Comparison of ENCODE assay signal across 16 cellular contexts in the genomic region with DNA sequence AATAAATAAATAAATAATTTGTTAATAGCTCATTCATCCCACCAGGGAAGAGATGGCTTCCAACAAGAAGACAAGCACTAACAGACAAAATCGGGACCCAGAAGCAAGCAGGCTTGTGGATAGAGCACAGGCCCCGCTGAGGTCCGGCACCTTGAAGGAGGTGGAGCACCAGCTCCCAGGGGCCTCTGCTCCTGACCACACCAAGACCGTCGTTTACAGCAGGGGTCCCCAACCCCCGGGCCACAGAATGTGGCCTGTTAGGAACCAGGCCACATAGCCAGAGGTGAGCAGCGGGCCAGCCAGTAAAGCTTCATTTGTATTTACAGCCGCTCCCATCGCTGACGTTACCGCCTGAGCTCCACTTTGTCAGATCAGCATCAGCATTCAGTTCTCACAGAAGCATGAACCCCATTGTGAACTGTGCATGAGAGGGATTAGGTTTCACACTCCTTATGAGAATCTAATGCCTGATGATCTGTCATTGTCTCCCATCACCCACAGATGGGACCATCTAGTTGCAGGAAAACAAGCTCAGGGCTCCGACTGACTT. TPM values are rescaled to one million over a fixed set of nuclear protein-coding genes. Genes with fewer than 3 reads are reported as not detected.
DNase-seq lines count a peak whose midpoint lies in the region; ATAC-seq and TF ChIP-seq lines count a peak whose summit lies in the region.
"Had no signal": no experiment of that assay in that cellular context is flagged by ENCODE, and none has a peak within 500 bp of the region (broad histone marks: within the 10 kb centered on the region; RNA-seq: fewer than 3 reads in every experiment).

No MANE protein-coding gene starts in this region.

- H3K4me1 Mint-ChIP-seq in chondrocyte (ENCODE audit: low read depth) = peaks cover 37% of the 10 kb centered on the region
- no peaks in the 10 kb centered on the region for H3K4me1 Mint-ChIP-seq in natural killer cell treated with Interleukin-12 subunit alpha and Interleukin-12 subunit beta and Interleukin-15 and Interleukin-18, amount 100 ng/mL, for 72 hours (ENCODE audit: low read depth in 2 of 2)
- H3K4me1 Mint-ChIP-seq in naive thymus-derived CD8-positive, alpha-beta T cell = peaks cover 0 to 1% (median 0%) of the 10 kb centered on the region in 4 donors

- H3K9me3 Mint-ChIP-seq in chondrocyte (ENCODE audit: low read depth) = no peaks in the 10 kb centered on the region
- H3K9me3 Mint-ChIP-seq in natural killer cell treated with Interleukin-12 subunit alpha and Interleukin-12 subunit beta and Interleukin-15 and Interleukin-18, amount 100 ng/mL, for 72 hours = no peaks in the 10 kb centered on the region
- H3K9me3 Mint-ChIP-seq in naive thymus-derived CD8-positive, alpha-beta T cell = peaks cover 0 to 2% (median 0%) of the 10 kb centered on the region in 9 donors
- H3K9me3 Mint-ChIP-seq: CD4-positive, alpha-beta T cell had no signal

- no peak for TF ChIP-seq CTCF in HEK293 (tag by site-specific recombination; IDR thresholded peaks at IDR 0.05)
- TF ChIP-seq CTCF in chondrocyte (IDR thresholded peaks at IDR 0.05) = no peak
- no peak for TF ChIP-seq CTCF in thoracic aorta (IDR thresholded peaks at IDR 0.05)

- no peak overlapping the region for H3K27ac Mint-ChIP-seq in chondrocyte (ENCODE audit: unreplicated experiment)
- H3K27ac Mint-ChIP-seq in natural killer cell treated with Interleukin-12 subunit alpha and Interleukin-12 subunit beta and Interleukin-15 and Interleukin-18, amount 100 ng/mL, for 72 hours = no peak overlapping the region
- H3K27ac Mint-ChIP-seq in naive thymus-derived CD8-positive, alpha-beta T cell = no peak overlapping the region
- H3K27ac Mint-ChIP-seq: CD4-positive, alpha-beta T cell; H9 had no signal

- intact Hi-C loops in sciatic nerve (cut with DNase I) = no loop called here

- DNase-seq in chondrocyte (ENCODE audit: low spot score) (peak; percentile 71), thoracic aorta (ENCODE audit: low spot score) (no peak), sciatic nerve (ENCODE audit: low spot score) (no peak)
- DNase-seq in natural killer cell treated with Interleukin-12 subunit alpha and Interleukin-12 subunit beta and Interleukin-15 and Interleukin-18, amount 100 ng/mL, for 72 hours (ENCODE audit: low spot score) = peak; percentile 22
- DNase-seq in naive thymus-derived CD8-positive, alpha-beta T cell = no peak
- no peak for DNase-seq in activated CD8-positive, alpha-beta memory T cell treated with anti-CD3 and anti-CD28 coated beads, Interleukin-2, amount 50 U/mL, for 48 hours
- DNase-seq: ACHN; C1 segment of cervical spinal cord; Calu3; CD4-positive, alpha-beta T cell; DMS 273 treated with DMSO at 0.1 percent for 48 hours; GOT3; H9 had no signal

- H3K4me3 Mint-ChIP-seq in chondrocyte (ENCODE audit: unreplicated experiment) = no peak overlapping the region
- H3K4me3 Mint-ChIP-seq in natural killer cell treated with Interleukin-12 subunit alpha and Interleukin-12 subunit beta and Interleukin-15 and Interleukin-18, amount 100 ng/mL, for 72 hours = no peak overlapping the region
- H3K4me3 Mint-ChIP-seq in naive thymus-derived CD8-positive, alpha-beta T cell = no peak overlapping the region
- H3K4me3 Mint-ChIP-seq: CD4-positive, alpha-beta T cell; H9 had no signal

- no peak overlapping the region for H3K27ac ChIP-seq in HEK293 (ENCODE audit: extremely low read depth, low read depth, low read length)
- peak overlapping the region; percentile 85 to 92 for H3K27ac ChIP-seq in thoracic aorta
- H3K27ac ChIP-seq: HL-60 had no signal

- no peaks in the 10 kb centered on the region for H3K27me3 ChIP-seq in thoracic aorta (replicated peaks; ENCODE audit: insufficient read depth)

- H3K9me3 ChIP-seq in HEK293 (ENCODE audit: control insufficient read depth, insufficient read depth, low read depth, low read length) = no peaks in the 10 kb centered on the region
- H3K9me3 ChIP-seq in thoracic aorta = no peaks in the 10 kb centered on the region

- CTCF ChIA-PET in HEK293 (lab: Yijun Ruan, JAX) = interaction anchor here (0.7 to 1.5 kb wide), 3 partner anchors 13 to 630 kb away, joined by 3 to 9 read pairs (median 3); no protein-coding TSS in a partner anchor

- H3K36me3 Mint-ChIP-seq in chondrocyte (ENCODE audit: low read depth) = peaks cover 2% of the 10 kb centered on the region
- H3K36me3 Mint-ChIP-seq in natural killer cell treated with Interleukin-12 subunit alpha and Interleukin-12 subunit beta and Interleukin-15 and Interleukin-18, amount 100 ng/mL, for 72 hours = no peaks in the 10 kb centered on the region
- peaks cover 0 to 6% (median 0%) of the 10 kb centered on the region in 3 donors for H3K36me3 Mint-ChIP-seq in naive thymus-derived CD8-positive, alpha-beta T cell

- H3K27me3 Mint-ChIP-seq in chondrocyte (ENCODE audit: low read depth) = no peaks in the 10 kb centered on the region
- peaks cover 9 to 10% of the 10 kb centered on the region in 2 donors for H3K27me3 Mint-ChIP-seq in natural killer cell treated with Interleukin-12 subunit alpha and Interleukin-12 subunit beta and Interleukin-15 and Interleukin-18, amount 100 ng/mL, for 72 hours
- peaks cover 0 to 5% (median 0%) of the 10 kb centered on the region in 5 donors for H3K27me3 Mint-ChIP-seq in naive thymus-derived CD8-positive, alpha-beta T cell
- H3K27me3 Mint-ChIP-seq: CD4-positive, alpha-beta T cell had no signal

- H3K36me3 ChIP-seq in HEK293 (ENCODE audit: control insufficient read depth in 2 of 2, insufficient read depth in 1 of 2, low read length in 2 of 2) = no peaks in the 10 kb centered on the region; a peak in 1 of 3 replicates
- no peaks in the 10 kb centered on the region for H3K36me3 ChIP-seq in thoracic aorta

- H3K4me1 ChIP-seq in HEK293 (ENCODE audit: control insufficient read depth, insufficient read depth, low read length) (no peaks in the 10 kb centered on the region), thoracic aorta (ENCODE audit: control insufficient read depth in 1 of 2, low read depth in 2 of 2) (peaks cover 21 to 61% of the 10 kb centered on the region in 2 donors)

- POLR2A ChIA-PET in HEK293 (lab: Yijun Ruan, JAX) = no interaction called here
- POLR2A ChIA-PET in naive thymus-derived CD8-positive, alpha-beta T cell (lab: Charles Lee) = interaction anchor here (0.6 to 1.2 kb wide), 2 partner anchors 17 to 127 kb away, joined by 3 read pairs; no protein-coding TSS in a partner anchor

- H3K4me3 ChIP-seq in HEK293 (ENCODE audit: low read depth, low read length) = no peak overlapping the region
- no peak overlapping the region for H3K4me3 ChIP-seq in thoracic aorta

- ATAC-seq in natural killer cell treated with Interleukin-12 subunit alpha and Interleukin-12 subunit beta and Interleukin-15 and Interleukin-18, amount 100 ng/mL, for 72 hours = no peak
- no peak for ATAC-seq in thoracic aorta (ENCODE audit: insufficient number of reproducible peaks, low FRiP score, low read depth)
- ATAC-seq in naive thymus-derived CD8-positive, alpha-beta T cell = no peak
- ATAC-seq in GM18520 (IDR thresholded peaks at IDR 0.05; ENCODE audit: unreplicated experiment) = no peak
- ATAC-seq in sciatic nerve = no peak

TF ChIP-seq in HEK293, 187 proteins besides CTCF, POLR2A, EP300 and RAD21:
- TF ChIP-seq ZNF501 (tag by site-specific recombination; IDR thresholded peaks at IDR 0.05) (no peak), ZNF404 (tag by site-specific recombination; IDR thresholded peaks at IDR 0.05) (no peak), ZNF610 (tag by site-specific recombination; IDR thresholded peaks at IDR 0.05; ENCODE audit: borderline replicate concordance) (peak; percentile 91)
- TF ChIP-seq, protein P1, sequence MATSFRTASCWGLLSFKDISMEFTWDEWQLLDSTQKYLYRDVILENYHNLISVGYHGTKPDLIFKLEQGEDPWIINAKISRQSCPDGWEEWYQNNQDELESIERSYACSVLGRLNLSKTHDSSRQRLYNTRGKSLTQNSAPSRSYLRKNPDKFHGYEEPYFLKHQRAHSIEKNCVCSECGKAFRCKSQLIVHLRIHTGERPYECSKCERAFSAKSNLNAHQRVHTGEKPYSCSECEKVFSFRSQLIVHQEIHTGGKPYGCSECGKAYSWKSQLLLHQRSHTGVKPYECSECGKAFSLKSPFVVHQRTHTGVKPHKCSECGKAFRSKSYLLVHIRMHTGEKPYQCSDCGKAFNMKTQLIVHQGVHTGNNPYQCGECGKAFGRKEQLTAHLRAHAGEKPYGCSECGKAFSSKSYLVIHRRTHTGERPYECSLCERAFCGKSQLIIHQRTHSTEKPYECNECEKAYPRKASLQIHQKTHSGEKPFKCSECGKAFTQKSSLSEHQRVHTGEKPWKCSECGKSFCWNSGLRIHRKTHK (tag by site-specific recombination; IDR thresholded peaks at IDR 0.05) = no peak

RNA-seq across cellular contexts. Expression of a gene that starts 33.3 kb away (rescaled TPM):
- total RNA-seq in chondrocyte (125 to 139 TPM (median 134 TPM) in 3 replicates), thoracic aorta (100 to 1,000 TPM; 205 to 319 TPM), sciatic nerve (207 TPM)
- total RNA-seq in natural killer cell treated with Interleukin-12 subunit alpha and Interleukin-12 subunit beta and Interleukin-15 and Interleukin-18, amount 100 ng/mL, for 72 hours = 10 to 100 TPM; 34.3 to 50.4 TPM
- total RNA-seq in naive thymus-derived CD8-positive, alpha-beta T cell = 100 to 1,000 TPM; 194 to 198 TPM
- 10 to 100 TPM; 26.1 to 37.5 (median 27.9) TPM for polyA plus RNA-seq in naive thymus-derived CD8-positive, alpha-beta T cell

Comparison
In these comparisons a context has a peak if more than half of its experiments do, and no peak if none do; other contexts are left out.
1. DNase-seq: peak in chondrocyte (single experiment) and natural killer cell treated with Interleukin-12 subunit alpha and Interleukin-12 subunit beta and Interleukin-15 and Interleukin-18, amount 100 ng/mL, for 72 hours (single experiment); none in thoracic aorta (single experiment), naive thymus-derived CD8-positive, alpha-beta T cell (0 of 10), sciatic nerve (single experiment) and activated CD8-positive, alpha-beta memory T cell treated with anti-CD3 and anti-CD28 coated beads, Interleukin-2, amount 50 U/mL, for 48 hours (single experiment).